20 cellular contexts compared by ENCODE assay signal in the genomic region with DNA sequence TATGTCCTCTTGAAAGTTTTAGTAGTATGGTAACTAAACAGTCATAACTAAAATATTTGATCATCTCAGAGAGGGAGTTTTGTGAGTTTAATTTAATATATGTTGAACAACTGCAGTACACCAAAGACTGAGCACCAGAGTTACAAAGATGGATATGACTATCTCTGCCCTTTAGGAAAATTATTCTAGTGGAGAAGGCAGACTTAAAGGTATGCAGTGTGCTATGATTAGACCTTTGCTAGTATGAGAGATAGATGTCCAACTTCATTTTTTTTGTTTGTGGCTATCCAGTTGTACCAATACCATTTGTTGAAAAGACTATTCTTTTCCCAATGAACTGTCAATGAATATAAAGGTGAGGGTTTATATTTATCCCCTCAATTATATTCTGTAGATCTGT. TPM values are rescaled to one million over a fixed set of nuclear protein-coding genes. Genes with fewer than 3 reads are reported as not detected.
DNase-seq lines count a peak whose midpoint lies in the region; ATAC-seq, FAIRE-seq and TF ChIP-seq lines count a peak whose summit lies in the region.
"Had no signal": no experiment of that assay in that cellular context is flagged by ENCODE, and none has a peak within 500 bp of the region (broad histone marks: within the 10 kb centered on the region; RNA-seq: fewer than 3 reads in every experiment).

No MANE protein-coding gene starts in this region.

- peaks cover 17% of the 10 kb centered on the region for H3K4me1 Mint-ChIP-seq in Caco-2 (ENCODE audit: low read depth, unreplicated experiment)
- peaks cover 25% of the 10 kb centered on the region for H3K4me1 Mint-ChIP-seq in CD4-positive, alpha-beta T cell (ENCODE audit: low read depth)
- peaks cover 9% of the 10 kb centered on the region for H3K4me1 Mint-ChIP-seq in endodermal cell

- H3F3A ChIP-seq in PC-3 (ENCODE audit: low read length, unreplicated experiment) = no peaks in the 10 kb centered on the region

- H3K27ac Mint-ChIP-seq in Caco-2 (ENCODE audit: unreplicated experiment) (peak overlapping the region; percentile 18), endodermal cell (no peak overlapping the region)
- H3K27ac Mint-ChIP-seq in CD4-positive, alpha-beta T cell = no peak overlapping the region
- H3K27ac Mint-ChIP-seq: HFFc6 had no signal

- H3K9ac ChIP-seq in PC-3 (ENCODE audit: low read length) (no peak overlapping the region), endodermal cell (ENCODE audit: extremely low read depth, low read length, poor library complexity, severe bottlenecking) (no peak overlapping the region)

- no peaks in the 10 kb centered on the region for H3K27me3 ChIP-seq in heart left ventricle
- H3K27me3 ChIP-seq in left ventricle myocardium inferior (ENCODE audit: low read depth) = no peaks in the 10 kb centered on the region
- no peaks in the 10 kb centered on the region for H3K27me3 ChIP-seq in Caco-2 (replicated peaks; ENCODE audit: control insufficient read depth, insufficient read depth, low read length)
- no peaks in the 10 kb centered on the region for H3K27me3 ChIP-seq in PC-3 (ENCODE audit: low read length)
- no peaks in the 10 kb centered on the region for H3K27me3 ChIP-seq in CD4-positive, alpha-beta T cell (ENCODE audit: control insufficient read depth, insufficient read depth, low read length)
- no peaks in the 10 kb centered on the region for H3K27me3 ChIP-seq in small intestine (ENCODE audit: control insufficient read depth in 2 of 2, insufficient read depth in 2 of 2, low read length in 2 of 2)
- H3K27me3 ChIP-seq in endodermal cell (ENCODE audit: control insufficient read depth, insufficient read depth, low read length, poor library complexity, severe bottlenecking) = no peaks in the 10 kb centered on the region

- H3K79me2 ChIP-seq in PC-3 (ENCODE audit: low read length) = peaks cover 27% of the 10 kb centered on the region

- ATAC-seq in heart left ventricle = peak in 3 of 4 donors; percentile 28 to 69 (median 41)
- no peak for ATAC-seq in PC-3
- ATAC-seq in CD4-positive, alpha-beta T cell (ENCODE audit: poor library complexity) = no peak
- ATAC-seq: GM12878, HepG2 had no signal

- no peaks in the 10 kb centered on the region for H4K20me1 ChIP-seq in PC-3 (ENCODE audit: low read length)

- intact Hi-C loops in heart left ventricle (cut with DNase I) (no loop called here), left ventricle myocardium inferior (cut with micrococcal nuclease) (no loop called here), Caco-2 (cut with micrococcal nuclease; ENCODE audit: unreplicated experiment) (no loop called here), PC-3 (cut with micrococcal nuclease) (no loop called here)
- intact Hi-C loops in CD4-positive, alpha-beta T cell (cut with DNase I, micrococcal nuclease) = no loop called here

- no peak overlapping the region for H2AFZ ChIP-seq in PC-3 (ENCODE audit: low read length)

- TF ChIP-seq POLR2A in heart left ventricle (IDR thresholded peaks at IDR 0.05) = no peak

- BruUV-seq in Caco-2 (replicated peaks; lab: Mats Ljungman, UMichigan) (no TSS peak), PC-3 (replicated peaks; lab: Mats Ljungman, UMichigan) (TSS peak; percentile 22)

- H3K27ac ChIP-seq in heart left ventricle = no peak overlapping the region
- no peak overlapping the region for H3K27ac ChIP-seq in left ventricle myocardium inferior (replicated peaks)
- H3K27ac ChIP-seq in PC-3 (ENCODE audit: low read length) = no peak overlapping the region
- H3K27ac ChIP-seq in CD4-positive, alpha-beta T cell (ENCODE audit: low read depth, low read length) = no peak overlapping the region
- no peak overlapping the region for H3K27ac ChIP-seq in small intestine (ENCODE audit: low read depth in 1 of 2, low read length in 1 of 2)
- H3K27ac ChIP-seq in endodermal cell (ENCODE audit: low read depth, low read length) = no peak overlapping the region
- H3K27ac ChIP-seq: C4-2B had no signal

- FAIRE-seq in small intestine (lab: Jason Lieb, UNC) = no peak
- FAIRE-seq: GM12878, HepG2 had no signal

- CTCF ChIA-PET in Caco-2 (lab: Charles Lee) (interaction anchor here (0.6 kb wide), 1 partner anchor 14 kb away, joined by 4 read pairs; no protein-coding TSS in a partner anchor), PC-3 (lab: Charles Lee) (no interaction called here)
- CTCF ChIA-PET in CD4-positive, alpha-beta T cell (lab: Charles Lee) = interaction anchor here (0.9 kb wide), 1 partner anchor 107 kb away, joined by 3 read pairs; no protein-coding TSS in a partner anchor

- H3K36me3 Mint-ChIP-seq in Caco-2 (ENCODE audit: insufficient read depth, unreplicated experiment) (peaks cover 19% of the 10 kb centered on the region), endodermal cell (ENCODE audit: low read depth) (peaks cover 18% of the 10 kb centered on the region)
- H3K36me3 Mint-ChIP-seq in CD4-positive, alpha-beta T cell (ENCODE audit: low read depth) = peaks cover 30% of the 10 kb centered on the region

- H3K4me3 ChIP-seq in heart left ventricle (no peak overlapping the region), left ventricle myocardium inferior (no peak overlapping the region), Caco-2 (ENCODE audit: low read depth, low read length) (no peak overlapping the region), PC-3 (ENCODE audit: low read length) (no peak overlapping the region), small intestine (ENCODE audit: low read depth in 1 of 2, low read length in 2 of 2) (no peak overlapping the region), endodermal cell (ENCODE audit: low read length) (no peak overlapping the region)
- H3K4me3 ChIP-seq: GM12878 had no signal

- POLR2A ChIA-PET in Caco-2 (lab: Charles Lee) = no interaction called here
- POLR2A ChIA-PET in PC-3 (lab: Charles Lee; ENCODE audit: unreplicated experiment) = no interaction called here
- POLR2A ChIA-PET in CD4-positive, alpha-beta T cell (lab: Charles Lee) = no interaction called here

- DNase-seq in heart left ventricle (no peak), left ventricle myocardium inferior (no peak), Caco-2 (no peak), PC-3 (no peak), small intestine (no peak), endodermal cell (no peak)
- no peak for DNase-seq in CD4-positive, alpha-beta T cell
- DNase-seq: ACHN; Calu3; CD4-positive, alpha-beta memory T cell; DMS 273 treated with DMSO at 0.1 percent for 48 hours; DMS53; DND-41; HCEC 1CT; HFFc6; KBM-7 had no signal

- H3K36me3 ChIP-seq in heart left ventricle (peaks cover 0 to 37% (median 18%) of the 10 kb centered on the region in 9 donors), left ventricle myocardium inferior (peaks cover 4% of the 10 kb centered on the region), Caco-2 (ENCODE audit: control insufficient read depth, insufficient read depth, low read length) (no peaks in the 10 kb centered on the region), PC-3 (ENCODE audit: low read depth, low read length) (no peaks in the 10 kb centered on the region), small intestine (ENCODE audit: control insufficient read depth in 2 of 2, insufficient read depth in 2 of 2, low read length in 2 of 2) (peaks cover 0 to 7% of the 10 kb centered on the region in 2 donors), endodermal cell (ENCODE audit: control insufficient read depth, insufficient read depth, low read length) (peaks cover 40% of the 10 kb centered on the region)

- no peak overlapping the region for H3K4me2 ChIP-seq in PC-3 (ENCODE audit: low read length)

- H3K4me3 Mint-ChIP-seq in Caco-2 (ENCODE audit: unreplicated experiment) (no peak overlapping the region), endodermal cell (no peak overlapping the region)
- H3K4me3 Mint-ChIP-seq in CD4-positive, alpha-beta T cell = no peak overlapping the region
- H3K4me3 Mint-ChIP-seq: CD4-positive, alpha-beta memory T cell; HFFc6; IgD-negative memory B cell had no signal

- no peaks in the 10 kb centered on the region for H3K9me2 ChIP-seq in PC-3 (replicated peaks; ENCODE audit: low read length)

- no peak for TF ChIP-seq CTCF in heart left ventricle (IDR thresholded peaks at IDR 0.05)
- no peak for TF ChIP-seq CTCF in left ventricle myocardium inferior (IDR thresholded peaks at IDR 0.05; ENCODE audit: borderline replicate concordance)
- no peak for TF ChIP-seq CTCF in Caco-2 (IDR thresholded peaks at IDR 0.05; ENCODE audit: insufficient read depth in 1 of 2, low read depth in 1 of 2, low read length in 1 of 2, severe bottlenecking in 1 of 2, unreplicated experiment in 1 of 2)
- no peak for TF ChIP-seq CTCF in PC-3 (conservative IDR thresholded peaks at IDR 0.05; ENCODE audit: low read depth, low read length)
- no peak for TF ChIP-seq CTCF in CD4-positive, alpha-beta T cell (IDR thresholded peaks at IDR 0.05)
- no peak for TF ChIP-seq CTCF in endodermal cell (conservative IDR thresholded peaks at IDR 0.05)

- no peaks in the 10 kb centered on the region for H3K9me3 ChIP-seq in heart left ventricle
- H3K9me3 ChIP-seq in left ventricle myocardium inferior (replicated peaks) = no peaks in the 10 kb centered on the region
- H3K9me3 ChIP-seq in Caco-2 = no peaks in the 10 kb centered on the region
- H3K9me3 ChIP-seq in PC-3 (ENCODE audit: low read length) = no peaks in the 10 kb centered on the region
- no peaks in the 10 kb centered on the region for H3K9me3 ChIP-seq in CD4-positive, alpha-beta T cell (ENCODE audit: control insufficient read depth, low read length)
- no peaks in the 10 kb centered on the region for H3K9me3 ChIP-seq in small intestine (ENCODE audit: control insufficient read depth, low read depth)
- no peaks in the 10 kb centered on the region for H3K9me3 ChIP-seq in endodermal cell (ENCODE audit: control insufficient read depth, low read length)

- H3K27me3 Mint-ChIP-seq in Caco-2 (ENCODE audit: insufficient read depth, unreplicated experiment) (no peaks in the 10 kb centered on the region), endodermal cell (ENCODE audit: insufficient read depth) (no peaks in the 10 kb centered on the region)
- H3K27me3 Mint-ChIP-seq in CD4-positive, alpha-beta T cell = no peaks in the 10 kb centered on the region
- H3K27me3 Mint-ChIP-seq: CD4-positive, alpha-beta memory T cell; IgD-negative memory B cell had no signal

- H3K4me1 ChIP-seq in heart left ventricle (peaks cover 0 to 33% (median 0%) of the 10 kb centered on the region in 12 donors), left ventricle myocardium inferior (peaks cover 34% of the 10 kb centered on the region), Caco-2 (0 out of 2 replicates have a peak, but pooled peaks cover 7% of the 10 kb centered on the region), PC-3 (ENCODE audit: insufficient read depth, low read length) (no peaks in the 10 kb centered on the region), small intestine (ENCODE audit: control insufficient read depth in 2 of 2, insufficient read depth in 1 of 2, low read depth in 1 of 2, low read length in 1 of 2) (no peaks in the 10 kb centered on the region), endodermal cell (ENCODE audit: control insufficient read depth, insufficient read depth, low read length) (no peaks in the 10 kb centered on the region)

- no peaks in the 10 kb centered on the region for H3K9me3 Mint-ChIP-seq in Caco-2 (ENCODE audit: unreplicated experiment)
- no peaks in the 10 kb centered on the region for H3K9me3 Mint-ChIP-seq in CD4-positive, alpha-beta T cell
- H3K9me3 Mint-ChIP-seq in endodermal cell = no peaks in the 10 kb centered on the region
- H3K9me3 Mint-ChIP-seq: CD4-positive, alpha-beta memory T cell; HFFc6; IgD-negative memory B cell had no signal

RNA-seq across cellular contexts. Expression of a gene that starts 33.4 kb away (rescaled TPM):
- total RNA-seq in heart left ventricle (10 to 100 TPM; 38.2 to 58.6 (median 51.8) TPM), left ventricle myocardium inferior (49.4 TPM), Caco-2 (2022) (73.8 and 79.4 TPM in 2 replicates), PC-3 (2014; rRNA removed) (23.9 and 24.9 TPM in 2 replicates), endodermal cell (10 to 100 TPM; 57.0 to 61.9 TPM)
- polyA plus RNA-seq in heart left ventricle (10 to 100 TPM; 13.2 to 22.3 TPM), small intestine (10 to 100 TPM; 22.1 to 68.9 (median 51.3) TPM)
- 10 to 100 TPM; 62.5 to 64.8 TPM for total RNA-seq in CD4-positive, alpha-beta T cell
- polyA plus RNA-seq in endodermal cell (2013, experiment 1 of 2) = 26.4 TPM
- polyA plus RNA-seq in endodermal cell (2013, experiment 2 of 2) = 30.1 TPM

Comparison
In these comparisons a context has a peak if more than half of its experiments do, and no peak if none do; other contexts are left out.
1. ATAC-seq: peak in heart left ventricle (3 of 4); none in PC-3 (single experiment) and CD4-positive, alpha-beta T cell (single experiment).